30 cellular contexts compared by ENCODE assay signal in genomic region chr9:83236029-83236696, GRCh38.
"Had no signal": no experiment of that assay in that cellular context is flagged by ENCODE, and none has a peak within 500 bp of the region (broad histone marks: within the 10 kb centered on the region; RNA-seq: fewer than 3 reads in every experiment).

No MANE protein-coding gene starts in this region.

- H3K4me1 Mint-ChIP-seq: immature natural killer cell; natural killer cell; stimulated activated naive CD8-positive, alpha-beta T cell treated with anti-CD3 and anti-CD28 coated beads, Interleukin-15, amount 100 ng/mL, for 72 hours had no signal

- H3K27ac ChIP-seq: colonic mucosa, epithelial cell of prostate, gastroesophageal sphincter, lower lobe of right lung, ovary, right lobe of liver, suprapubic skin, transverse colon, upper lobe of right lung, uterus had no signal

- H3K27me3 ChIP-seq: colonic mucosa, gastroesophageal sphincter, heart right ventricle, ovary, right lobe of liver, suprapubic skin, transverse colon, upper lobe of right lung, uterus had no signal

- H3K27ac Mint-ChIP-seq: dendritic cell treated with granulocyte-macrophage colony-stimulating factor and Interleukin-4, amounts not matched to agents 40 ng/mL and 50 ng/mL, for 4 days; endodermal cell; immature natural killer cell; natural killer cell; stimulated activated naive CD8-positive, alpha-beta T cell treated with anti-CD3 and anti-CD28 coated beads, Interleukin-15, amount 100 ng/mL, for 72 hours had no signal

- H3K27me3 Mint-ChIP-seq: dendritic cell treated with granulocyte-macrophage colony-stimulating factor and Interleukin-4, amounts not matched to agents 40 ng/mL and 50 ng/mL, for 4 days had no signal

- H3K4me3 Mint-ChIP-seq: dendritic cell treated with granulocyte-macrophage colony-stimulating factor and Interleukin-4, amounts not matched to agents 40 ng/mL and 50 ng/mL, for 4 days; endodermal cell; immature natural killer cell; natural killer cell; stimulated activated naive CD8-positive, alpha-beta T cell treated with anti-CD3 and anti-CD28 coated beads, Interleukin-15, amount 100 ng/mL, for 72 hours had no signal

- ATAC-seq: esophagus mucosa; gastroesophageal sphincter; heart right ventricle; left ventricle myocardium superior; lower lobe of right lung; natural killer cell; right lobe of liver; stimulated activated naive CD8-positive, alpha-beta T cell treated with anti-CD3 and anti-CD28 coated beads, Interleukin-15, amount 100 ng/mL, for 72 hours; upper lobe of right lung had no signal

- H3K36me3 ChIP-seq: colonic mucosa, gastroesophageal sphincter, heart right ventricle, lower lobe of right lung, ovary, right lobe of liver, suprapubic skin, transverse colon, upper lobe of right lung, uterus had no signal

- H3K9me3 Mint-ChIP-seq: dendritic cell treated with granulocyte-macrophage colony-stimulating factor and Interleukin-4, amounts not matched to agents 40 ng/mL and 50 ng/mL, for 4 days; endodermal cell; stimulated activated naive CD8-positive, alpha-beta T cell treated with anti-CD3 and anti-CD28 coated beads, Interleukin-15, amount 100 ng/mL, for 72 hours had no signal

- H3K9me3 ChIP-seq: colonic mucosa, gastroesophageal sphincter, lower lobe of right lung, ovary, right lobe of liver, suprapubic skin, transverse colon, upper lobe of right lung, uterus had no signal

- DNase-seq: colonic mucosa; effector CD8-positive, alpha-beta T cell; endodermal cell; foreskin fibroblast; heart right ventricle; hippocampal formation; immature natural killer cell; islet precursor cell; left ventricle myocardium superior; lower lobe of right lung; natural killer cell; occipital lobe; ovary; posterior cingulate gyrus; right lobe of liver; stimulated activated CD4-positive, alpha-beta T cell treated with anti-CD3 and anti-CD28 coated beads, Interleukin-12 subunit alpha, Interleukin-12 subunit beta, amount 100 ng/mL, for 4 hours; stimulated activated CD4-positive, alpha-beta T cell treated with anti-CD3 and anti-CD28 coated beads, Interleukin-1b, Interleukin-23, amount 100 ng/mL, for 48 hours; stimulated activated CD4-positive, alpha-beta T cell treated with anti-CD3 and anti-CD28 coated beads, Interleukin-4, amount 100 ng/mL, for 1 hour; stimulated activated CD8-positive, alpha-beta memory T cell treated with anti-CD3 and anti-CD28 coated beads, Interleukin-4, amount 100 ng/mL, for 48 hours; stimulated activated naive CD4-positive, alpha-beta T cell; stimulated activated naive CD8-positive, alpha-beta T cell treated with anti-CD3 and anti-CD28 coated beads, Interleukin-15, amount 100 ng/mL, for 72 hours; transverse colon; upper lobe of right lung; uterus had no signal

- H3K4me3 ChIP-seq: colonic mucosa, gastroesophageal sphincter, heart right ventricle, lower lobe of right lung, ovary, right lobe of liver, smooth muscle cell, suprapubic skin, transverse colon, upper lobe of right lung, uterus had no signal

- H3K36me3 Mint-ChIP-seq: immature natural killer cell, natural killer cell had no signal

- H3K4me1 ChIP-seq: gastroesophageal sphincter, uterus had no signal
